1 cellular context compared by ENCODE assay signal in the genomic region with DNA sequence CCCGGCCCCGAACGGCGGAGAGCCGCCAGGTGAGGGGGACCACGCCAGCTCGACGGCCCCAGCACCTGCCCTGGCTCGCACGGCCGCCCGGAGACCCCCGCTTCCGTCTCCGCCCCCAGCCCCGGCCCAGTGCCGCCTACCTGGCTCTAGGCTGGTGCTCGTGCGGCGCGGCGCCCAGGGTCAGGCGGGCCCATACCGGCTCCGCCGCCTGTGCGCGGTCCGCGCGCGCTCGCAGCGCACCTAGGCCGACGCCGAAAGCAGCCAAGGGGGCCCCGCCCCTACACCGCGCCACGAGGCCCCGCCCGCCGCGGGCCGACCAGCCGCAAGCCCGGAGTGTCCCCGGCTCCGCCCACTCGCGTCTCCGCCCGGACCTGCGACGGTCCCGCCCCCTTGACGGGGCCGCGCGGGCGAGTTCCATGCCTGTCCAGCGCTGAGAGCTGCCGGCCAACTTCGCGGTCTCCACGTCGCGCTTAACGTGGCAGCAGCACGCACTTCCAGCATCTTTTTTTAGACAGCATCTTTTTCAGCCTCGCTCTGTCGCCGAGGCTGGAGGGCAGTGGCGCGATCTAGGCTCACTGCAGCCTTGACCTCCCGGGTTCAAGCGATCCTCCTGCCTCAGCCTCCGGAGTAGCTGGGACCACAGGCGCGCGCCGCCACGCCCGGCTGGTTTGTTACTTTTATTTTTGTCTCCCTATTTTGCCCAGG.
TF ChIP-seq lines count a peak whose summit lies in the region.

A gene with protein sequence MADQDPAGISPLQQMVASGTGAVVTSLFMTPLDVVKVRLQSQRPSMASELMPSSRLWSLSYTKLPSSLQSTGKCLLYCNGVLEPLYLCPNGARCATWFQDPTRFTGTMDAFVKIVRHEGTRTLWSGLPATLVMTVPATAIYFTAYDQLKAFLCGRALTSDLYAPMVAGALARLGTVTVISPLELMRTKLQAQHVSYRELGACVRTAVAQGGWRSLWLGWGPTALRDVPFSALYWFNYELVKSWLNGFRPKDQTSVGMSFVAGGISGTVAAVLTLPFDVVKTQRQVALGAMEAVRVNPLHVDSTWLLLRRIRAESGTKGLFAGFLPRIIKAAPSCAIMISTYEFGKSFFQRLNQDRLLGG (minus strand): TSS at position 253 of the 705 bp plus-strand sequence. CDS start 1,261 bp downstream, outside the sequence.

TF ChIP-seq in HepG2, 621 proteins besides CTCF, POLR2A, EP300 and RAD21 (continued from another document and continues in another):
- TF ChIP-seq, protein P1, sequence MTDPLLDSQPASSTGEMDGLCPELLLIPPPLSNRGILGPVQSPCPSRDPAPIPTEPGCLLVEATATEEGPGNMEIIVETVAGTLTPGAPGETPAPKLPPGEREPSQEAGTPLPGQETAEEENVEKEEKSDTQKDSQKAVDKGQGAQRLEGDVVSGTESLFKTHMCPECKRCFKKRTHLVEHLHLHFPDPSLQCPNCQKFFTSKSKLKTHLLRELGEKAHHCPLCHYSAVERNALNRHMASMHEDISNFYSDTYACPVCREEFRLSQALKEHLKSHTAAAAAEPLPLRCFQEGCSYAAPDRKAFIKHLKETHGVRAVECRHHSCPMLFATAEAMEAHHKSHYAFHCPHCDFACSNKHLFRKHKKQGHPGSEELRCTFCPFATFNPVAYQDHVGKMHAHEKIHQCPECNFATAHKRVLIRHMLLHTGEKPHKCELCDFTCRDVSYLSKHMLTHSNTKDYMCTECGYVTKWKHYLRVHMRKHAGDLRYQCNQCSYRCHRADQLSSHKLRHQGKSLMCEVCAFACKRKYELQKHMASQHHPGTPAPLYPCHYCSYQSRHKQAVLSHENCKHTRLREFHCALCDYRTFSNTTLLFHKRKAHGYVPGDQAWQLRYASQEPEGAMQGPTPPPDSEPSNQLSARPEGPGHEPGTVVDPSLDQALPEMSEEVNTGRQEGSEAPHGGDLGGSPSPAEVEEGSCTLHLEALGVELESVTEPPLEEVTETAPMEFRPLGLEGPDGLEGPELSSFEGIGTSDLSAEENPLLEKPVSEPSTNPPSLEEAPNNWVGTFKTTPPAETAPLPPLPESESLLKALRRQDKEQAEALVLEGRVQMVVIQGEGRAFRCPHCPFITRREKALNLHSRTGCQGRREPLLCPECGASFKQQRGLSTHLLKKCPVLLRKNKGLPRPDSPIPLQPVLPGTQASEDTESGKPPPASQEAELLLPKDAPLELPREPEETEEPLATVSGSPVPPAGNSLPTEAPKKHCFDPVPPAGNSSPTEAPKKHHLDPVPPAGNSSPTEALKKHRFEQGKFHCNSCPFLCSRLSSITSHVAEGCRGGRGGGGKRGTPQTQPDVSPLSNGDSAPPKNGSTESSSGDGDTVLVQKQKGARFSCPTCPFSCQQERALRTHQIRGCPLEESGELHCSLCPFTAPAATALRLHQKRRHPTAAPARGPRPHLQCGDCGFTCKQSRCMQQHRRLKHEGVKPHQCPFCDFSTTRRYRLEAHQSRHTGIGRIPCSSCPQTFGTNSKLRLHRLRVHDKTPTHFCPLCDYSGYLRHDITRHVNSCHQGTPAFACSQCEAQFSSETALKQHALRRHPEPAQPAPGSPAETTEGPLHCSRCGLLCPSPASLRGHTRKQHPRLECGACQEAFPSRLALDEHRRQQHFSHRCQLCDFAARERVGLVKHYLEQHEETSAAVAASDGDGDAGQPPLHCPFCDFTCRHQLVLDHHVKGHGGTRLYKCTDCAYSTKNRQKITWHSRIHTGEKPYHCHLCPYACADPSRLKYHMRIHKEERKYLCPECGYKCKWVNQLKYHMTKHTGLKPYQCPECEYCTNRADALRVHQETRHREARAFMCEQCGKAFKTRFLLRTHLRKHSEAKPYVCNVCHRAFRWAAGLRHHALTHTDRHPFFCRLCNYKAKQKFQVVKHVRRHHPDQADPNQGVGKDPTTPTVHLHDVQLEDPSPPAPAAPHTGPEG (CRISPR knock-in tag; IDR thresholded peaks at IDR 0.05): peak; percentile 76; the same call in 1 of the 2 replicates
- TF ChIP-seq JUN (CRISPR knock-in tag; IDR thresholded peaks at IDR 0.05): no peak
- TF ChIP-seq, protein P2, sequence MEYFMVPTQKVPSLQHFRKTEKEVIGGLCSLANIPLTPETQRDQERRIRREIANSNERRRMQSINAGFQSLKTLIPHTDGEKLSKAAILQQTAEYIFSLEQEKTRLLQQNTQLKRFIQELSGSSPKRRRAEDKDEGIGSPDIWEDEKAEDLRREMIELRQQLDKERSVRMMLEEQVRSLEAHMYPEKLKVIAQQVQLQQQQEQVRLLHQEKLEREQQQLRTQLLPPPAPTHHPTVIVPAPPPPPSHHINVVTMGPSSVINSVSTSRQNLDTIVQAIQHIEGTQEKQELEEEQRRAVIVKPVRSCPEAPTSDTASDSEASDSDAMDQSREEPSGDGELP (IDR thresholded peaks at IDR 0.05; ENCODE audit: borderline replicate concordance, low read depth): no peak
- TF ChIP-seq ZNF644 (CRISPR knock-in tag; IDR thresholded peaks at IDR 0.05; ENCODE audit: low read depth): no peak
- peak; percentile 11; the same call in 1 of the 2 replicates for TF ChIP-seq KLF11 (CRISPR knock-in tag; IDR thresholded peaks at IDR 0.05)
- TF ChIP-seq ZNF354B (CRISPR knock-in tag; IDR thresholded peaks at IDR 0.05): no peak
- TF ChIP-seq ZNF496 (CRISPR knock-in tag; IDR thresholded peaks at IDR 0.05; ENCODE audit: insufficient replicate concordance): no peak
- TF ChIP-seq HOXA5 (CRISPR knock-in tag; IDR thresholded peaks at IDR 0.05): no peak
- TF ChIP-seq KDM5B (CRISPR knock-in tag; IDR thresholded peaks at IDR 0.05; ENCODE audit: borderline replicate concordance): no peak; the same call in 1 of the 2 replicates
- TF ChIP-seq PRMT3 (CRISPR knock-in tag; IDR thresholded peaks at IDR 0.05; ENCODE audit: borderline replicate concordance, low read depth): peak; percentile 78; the same call in 1 of the 2 replicates
- TF ChIP-seq, protein P3, sequence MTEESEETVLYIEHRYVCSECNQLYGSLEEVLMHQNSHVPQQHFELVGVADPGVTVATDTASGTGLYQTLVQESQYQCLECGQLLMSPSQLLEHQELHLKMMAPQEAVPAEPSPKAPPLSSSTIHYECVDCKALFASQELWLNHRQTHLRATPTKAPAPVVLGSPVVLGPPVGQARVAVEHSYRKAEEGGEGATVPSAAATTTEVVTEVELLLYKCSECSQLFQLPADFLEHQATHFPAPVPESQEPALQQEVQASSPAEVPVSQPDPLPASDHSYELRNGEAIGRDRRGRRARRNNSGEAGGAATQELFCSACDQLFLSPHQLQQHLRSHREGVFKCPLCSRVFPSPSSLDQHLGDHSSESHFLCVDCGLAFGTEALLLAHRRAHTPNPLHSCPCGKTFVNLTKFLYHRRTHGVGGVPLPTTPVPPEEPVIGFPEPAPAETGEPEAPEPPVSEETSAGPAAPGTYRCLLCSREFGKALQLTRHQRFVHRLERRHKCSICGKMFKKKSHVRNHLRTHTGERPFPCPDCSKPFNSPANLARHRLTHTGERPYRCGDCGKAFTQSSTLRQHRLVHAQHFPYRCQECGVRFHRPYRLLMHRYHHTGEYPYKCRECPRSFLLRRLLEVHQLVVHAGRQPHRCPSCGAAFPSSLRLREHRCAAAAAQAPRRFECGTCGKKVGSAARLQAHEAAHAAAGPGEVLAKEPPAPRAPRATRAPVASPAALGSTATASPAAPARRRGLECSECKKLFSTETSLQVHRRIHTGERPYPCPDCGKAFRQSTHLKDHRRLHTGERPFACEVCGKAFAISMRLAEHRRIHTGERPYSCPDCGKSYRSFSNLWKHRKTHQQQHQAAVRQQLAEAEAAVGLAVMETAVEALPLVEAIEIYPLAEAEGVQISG (CRISPR knock-in tag; IDR thresholded peaks at IDR 0.05): peak; percentile 80
- TF ChIP-seq, protein P4, sequence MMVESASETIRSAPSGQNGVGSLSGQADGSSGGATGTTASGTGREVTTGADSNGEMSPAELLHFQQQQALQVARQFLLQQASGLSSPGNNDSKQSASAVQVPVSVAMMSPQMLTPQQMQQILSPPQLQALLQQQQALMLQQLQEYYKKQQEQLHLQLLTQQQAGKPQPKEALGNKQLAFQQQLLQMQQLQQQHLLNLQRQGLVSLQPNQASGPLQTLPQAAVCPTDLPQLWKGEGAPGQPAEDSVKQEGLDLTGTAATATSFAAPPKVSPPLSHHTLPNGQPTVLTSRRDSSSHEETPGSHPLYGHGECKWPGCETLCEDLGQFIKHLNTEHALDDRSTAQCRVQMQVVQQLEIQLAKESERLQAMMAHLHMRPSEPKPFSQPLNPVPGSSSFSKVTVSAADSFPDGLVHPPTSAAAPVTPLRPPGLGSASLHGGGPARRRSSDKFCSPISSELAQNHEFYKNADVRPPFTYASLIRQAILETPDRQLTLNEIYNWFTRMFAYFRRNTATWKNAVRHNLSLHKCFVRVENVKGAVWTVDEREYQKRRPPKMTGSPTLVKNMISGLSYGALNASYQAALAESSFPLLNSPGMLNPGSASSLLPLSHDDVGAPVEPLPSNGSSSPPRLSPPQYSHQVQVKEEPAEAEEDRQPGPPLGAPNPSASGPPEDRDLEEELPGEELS (CRISPR knock-in tag; IDR thresholded peaks at IDR 0.05): peak; percentile 16; the same call in 1 of the 2 replicates
- TF ChIP-seq ADNP (CRISPR knock-in tag; IDR thresholded peaks at IDR 0.05): peak; percentile 80; the same call in 1 of the 2 replicates
- 0 out of 2 replicates have a peak, but pooled peaks have one; percentile 65 for TF ChIP-seq ZNF253 (CRISPR knock-in tag; IDR thresholded peaks at IDR 0.05; ENCODE audit: borderline replicate concordance)
- no peak for TF ChIP-seq GATAD2A (CRISPR knock-in tag; IDR thresholded peaks at IDR 0.05)
- TF ChIP-seq GTF2F1 (IDR thresholded peaks at IDR 0.05; ENCODE audit: low read length): no peak
- no peak for TF ChIP-seq MED8 (CRISPR knock-in tag; IDR thresholded peaks at IDR 0.05; ENCODE audit: insufficient replicate concordance)
- peak; percentile 12; the same call in 1 of the 2 replicates for TF ChIP-seq NR2F2 (IDR thresholded peaks at IDR 0.05; ENCODE audit: borderline replicate concordance, low read depth)
- peak; percentile 87 for TF ChIP-seq HOXA3 (CRISPR knock-in tag; IDR thresholded peaks at IDR 0.05)
- TF ChIP-seq GLI4 (CRISPR knock-in tag; IDR thresholded peaks at IDR 0.05; ENCODE audit: borderline replicate concordance): 0 out of 2 replicates have a peak, but pooled peaks have one; percentile 65
- TF ChIP-seq, protein P5, sequence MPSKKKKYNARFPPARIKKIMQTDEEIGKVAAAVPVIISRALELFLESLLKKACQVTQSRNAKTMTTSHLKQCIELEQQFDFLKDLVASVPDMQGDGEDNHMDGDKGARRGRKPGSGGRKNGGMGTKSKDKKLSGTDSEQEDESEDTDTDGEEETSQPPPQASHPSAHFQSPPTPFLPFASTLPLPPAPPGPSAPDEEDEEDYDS (CRISPR knock-in tag; IDR thresholded peaks at IDR 0.05): no peak; the same call in 1 of the 2 replicates
- no peak; the same call in 1 of the 2 replicates for TF ChIP-seq KLF9 (CRISPR knock-in tag; IDR thresholded peaks at IDR 0.05; ENCODE audit: low read depth)
- no peak for TF ChIP-seq MBNL3 (CRISPR knock-in tag; conservative IDR thresholded peaks at IDR 0.05)
- TF ChIP-seq, protein P6, sequence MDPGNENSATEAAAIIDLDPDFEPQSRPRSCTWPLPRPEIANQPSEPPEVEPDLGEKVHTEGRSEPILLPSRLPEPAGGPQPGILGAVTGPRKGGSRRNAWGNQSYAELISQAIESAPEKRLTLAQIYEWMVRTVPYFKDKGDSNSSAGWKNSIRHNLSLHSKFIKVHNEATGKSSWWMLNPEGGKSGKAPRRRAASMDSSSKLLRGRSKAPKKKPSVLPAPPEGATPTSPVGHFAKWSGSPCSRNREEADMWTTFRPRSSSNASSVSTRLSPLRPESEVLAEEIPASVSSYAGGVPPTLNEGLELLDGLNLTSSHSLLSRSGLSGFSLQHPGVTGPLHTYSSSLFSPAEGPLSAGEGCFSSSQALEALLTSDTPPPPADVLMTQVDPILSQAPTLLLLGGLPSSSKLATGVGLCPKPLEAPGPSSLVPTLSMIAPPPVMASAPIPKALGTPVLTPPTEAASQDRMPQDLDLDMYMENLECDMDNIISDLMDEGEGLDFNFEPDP (CRISPR knock-in tag; conservative IDR thresholded peaks at IDR 0.05): no peak
- no peak for TF ChIP-seq KDM6A (CRISPR knock-in tag; IDR thresholded peaks at IDR 0.05; ENCODE audit: low read depth)
- TF ChIP-seq POLR2AphosphoS5 (IDR thresholded peaks at IDR 0.05; ENCODE audit: low read depth, low read length): peak; percentile 53; the same call in 1 of the 2 replicates
- peak; percentile 45 for TF ChIP-seq TEAD3 (CRISPR knock-in tag; optimal IDR thresholded peaks at IDR 0.05; ENCODE audit: borderline replicate concordance)
- no peak for TF ChIP-seq CC2D1A (CRISPR knock-in tag; IDR thresholded peaks at IDR 0.05)
- no peak for TF ChIP-seq ZBTB8A (CRISPR knock-in tag; IDR thresholded peaks at IDR 0.05; ENCODE audit: borderline replicate concordance, low read depth)
- TF ChIP-seq ZNF451 (CRISPR knock-in tag; IDR thresholded peaks at IDR 0.05): 0 out of 2 replicates have a peak, but pooled peaks have one; percentile 62
- no peak; the same call in 1 of the 2 replicates for TF ChIP-seq MAFG (CRISPR knock-in tag; IDR thresholded peaks at IDR 0.05)
- TF ChIP-seq SKI (IDR thresholded peaks at IDR 0.05; ENCODE audit: partially characterized antibody): peak; percentile 90
- TF ChIP-seq, protein P7, sequence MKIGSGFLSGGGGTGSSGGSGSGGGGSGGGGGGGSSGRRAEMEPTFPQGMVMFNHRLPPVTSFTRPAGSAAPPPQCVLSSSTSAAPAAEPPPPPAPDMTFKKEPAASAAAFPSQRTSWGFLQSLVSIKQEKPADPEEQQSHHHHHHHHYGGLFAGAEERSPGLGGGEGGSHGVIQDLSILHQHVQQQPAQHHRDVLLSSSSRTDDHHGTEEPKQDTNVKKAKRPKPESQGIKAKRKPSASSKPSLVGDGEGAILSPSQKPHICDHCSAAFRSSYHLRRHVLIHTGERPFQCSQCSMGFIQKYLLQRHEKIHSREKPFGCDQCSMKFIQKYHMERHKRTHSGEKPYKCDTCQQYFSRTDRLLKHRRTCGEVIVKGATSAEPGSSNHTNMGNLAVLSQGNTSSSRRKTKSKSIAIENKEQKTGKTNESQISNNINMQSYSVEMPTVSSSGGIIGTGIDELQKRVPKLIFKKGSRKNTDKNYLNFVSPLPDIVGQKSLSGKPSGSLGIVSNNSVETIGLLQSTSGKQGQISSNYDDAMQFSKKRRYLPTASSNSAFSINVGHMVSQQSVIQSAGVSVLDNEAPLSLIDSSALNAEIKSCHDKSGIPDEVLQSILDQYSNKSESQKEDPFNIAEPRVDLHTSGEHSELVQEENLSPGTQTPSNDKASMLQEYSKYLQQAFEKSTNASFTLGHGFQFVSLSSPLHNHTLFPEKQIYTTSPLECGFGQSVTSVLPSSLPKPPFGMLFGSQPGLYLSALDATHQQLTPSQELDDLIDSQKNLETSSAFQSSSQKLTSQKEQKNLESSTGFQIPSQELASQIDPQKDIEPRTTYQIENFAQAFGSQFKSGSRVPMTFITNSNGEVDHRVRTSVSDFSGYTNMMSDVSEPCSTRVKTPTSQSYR (CRISPR knock-in tag; IDR thresholded peaks at IDR 0.05; ENCODE audit: borderline replicate concordance): peak; percentile 58; the same call in 1 of the 2 replicates
- TF ChIP-seq, protein P8, sequence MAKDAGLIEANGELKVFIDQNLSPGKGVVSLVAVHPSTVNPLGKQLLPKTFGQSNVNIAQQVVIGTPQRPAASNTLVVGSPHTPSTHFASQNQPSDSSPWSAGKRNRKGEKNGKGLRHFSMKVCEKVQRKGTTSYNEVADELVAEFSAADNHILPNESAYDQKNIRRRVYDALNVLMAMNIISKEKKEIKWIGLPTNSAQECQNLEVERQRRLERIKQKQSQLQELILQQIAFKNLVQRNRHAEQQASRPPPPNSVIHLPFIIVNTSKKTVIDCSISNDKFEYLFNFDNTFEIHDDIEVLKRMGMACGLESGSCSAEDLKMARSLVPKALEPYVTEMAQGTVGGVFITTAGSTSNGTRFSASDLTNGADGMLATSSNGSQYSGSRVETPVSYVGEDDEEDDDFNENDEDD (CRISPR knock-in tag; IDR thresholded peaks at IDR 0.05; ENCODE audit: borderline replicate concordance): peak; percentile 81; the same call in 1 of the 2 replicates
- TF ChIP-seq FOXJ3 (CRISPR knock-in tag; IDR thresholded peaks at IDR 0.05; ENCODE audit: borderline replicate concordance): no peak
- TF ChIP-seq ZNF530 (CRISPR knock-in tag; IDR thresholded peaks at IDR 0.05; ENCODE audit: low read depth): no peak
